ENCODE assay signal across 2 cellular contexts in genomic region chr2:23385748-23386421, GRCh38.
TF ChIP-seq lines count a peak whose summit lies in the region.

No MANE protein-coding gene starts in this region.

TF ChIP-seq in GM23338, 12 proteins besides CTCF, POLR2A, EP300 and RAD21:
- no peak for TF ChIP-seq ETS1 (IDR thresholded peaks at IDR 0.05)
TF ChIP-seq in GM23338: peak in this region for 0.

TF ChIP-seq in HepG2, 621 proteins besides CTCF, POLR2A, EP300 and RAD21:
- TF ChIP-seq ZNF678 (CRISPR knock-in tag; IDR thresholded peaks at IDR 0.05) (no peak), PRDM10 (CRISPR knock-in tag; IDR thresholded peaks at IDR 0.05; ENCODE audit: low read depth) (no peak), ZNF281 (CRISPR knock-in tag; IDR thresholded peaks at IDR 0.05; ENCODE audit: borderline replicate concordance) (no peak), ZNF468 (CRISPR knock-in tag; IDR thresholded peaks at IDR 0.05) (no peak), HNF1A (IDR thresholded peaks at IDR 0.05; ENCODE audit: low read depth) (no peak), HNF1A (CRISPR knock-in tag; IDR thresholded peaks at IDR 0.05; ENCODE audit: borderline replicate concordance) (no peak), ZNF891 (CRISPR knock-in tag; IDR thresholded peaks at IDR 0.05) (no peak)
